Comparison of ENCODE assay signal across 1 cellular context in the genomic region with DNA sequence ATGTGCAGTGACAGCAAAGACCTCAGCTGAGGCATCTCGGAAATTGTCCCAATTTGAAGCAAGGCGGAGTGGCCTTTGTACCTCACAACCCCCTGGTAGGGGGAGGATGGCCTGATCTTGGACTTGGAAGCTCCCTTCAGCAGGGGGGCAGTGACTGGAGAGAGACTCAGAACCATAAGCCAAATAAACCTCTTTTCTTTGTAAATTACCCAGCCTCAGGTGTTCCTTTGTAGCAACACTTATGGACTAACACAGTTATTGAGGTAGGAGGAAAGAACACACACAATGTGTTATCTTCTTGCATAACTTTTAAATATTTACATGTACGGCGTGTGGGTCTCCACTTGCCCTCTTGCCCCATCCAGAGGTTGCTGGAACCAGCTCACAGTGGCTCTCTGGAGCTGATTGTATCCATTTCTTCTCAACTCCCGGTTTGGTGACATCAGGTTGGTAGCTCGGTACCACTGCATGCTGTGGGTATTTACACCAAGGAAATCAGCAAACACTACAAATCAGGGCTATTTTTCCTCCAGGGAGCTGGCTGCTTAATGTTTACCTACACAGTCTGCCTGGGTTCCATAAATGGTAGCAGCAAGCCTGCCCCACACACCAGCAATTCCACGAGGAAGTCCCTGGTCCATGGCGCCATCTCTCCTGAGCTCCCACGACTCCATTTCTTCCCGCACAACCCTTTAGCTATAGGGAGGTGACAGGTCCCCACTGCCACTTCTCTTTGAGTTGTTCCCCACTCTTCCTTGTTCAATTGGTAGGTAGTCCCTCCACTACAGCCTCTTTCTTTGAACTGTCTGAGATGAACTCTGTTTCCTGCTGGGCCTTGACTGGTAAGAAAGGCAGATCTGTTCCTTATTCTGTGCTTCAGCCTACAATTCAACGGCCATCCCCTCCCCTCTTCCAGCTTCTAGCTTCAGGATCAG.
TF ChIP-seq lines count a peak whose summit lies in the region.

No MANE protein-coding gene starts in this region.

TF ChIP-seq in HepG2, 621 proteins besides CTCF, POLR2A, EP300 and RAD21 (continued from another document and continues in another):
- TF ChIP-seq, protein P1, sequence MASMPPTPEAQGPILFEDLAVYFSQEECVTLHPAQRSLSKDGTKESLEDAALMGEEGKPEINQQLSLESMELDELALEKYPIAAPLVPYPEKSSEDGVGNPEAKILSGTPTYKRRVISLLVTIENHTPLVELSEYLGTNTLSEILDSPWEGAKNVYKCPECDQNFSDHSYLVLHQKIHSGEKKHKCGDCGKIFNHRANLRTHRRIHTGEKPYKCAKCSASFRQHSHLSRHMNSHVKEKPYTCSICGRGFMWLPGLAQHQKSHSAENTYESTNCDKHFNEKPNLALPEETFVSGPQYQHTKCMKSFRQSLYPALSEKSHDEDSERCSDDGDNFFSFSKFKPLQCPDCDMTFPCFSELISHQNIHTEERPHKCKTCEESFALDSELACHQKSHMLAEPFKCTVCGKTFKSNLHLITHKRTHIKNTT (CRISPR knock-in tag; IDR thresholded peaks at IDR 0.05), result no peak
- TF ChIP-seq ZNF616 (CRISPR knock-in tag; IDR thresholded peaks at IDR 0.05; ENCODE audit: low read depth) (no peak), POGZ (CRISPR knock-in tag; IDR thresholded peaks at IDR 0.05) (peak; percentile 57; the same call in 1 of the 2 replicates), ZNF501 (CRISPR knock-in tag; IDR thresholded peaks at IDR 0.05) (no peak), XBP1 (CRISPR knock-in tag; IDR thresholded peaks at IDR 0.05) (no peak), ZSCAN25 (CRISPR knock-in tag; IDR thresholded peaks at IDR 0.05) (no peak), THRA (CRISPR knock-in tag; IDR thresholded peaks at IDR 0.05; ENCODE audit: borderline replicate concordance) (peak; percentile 47; the same call in 1 of the 2 replicates), ZNF678 (CRISPR knock-in tag; IDR thresholded peaks at IDR 0.05) (peak; percentile 30; the same call in 1 of the 2 replicates), MTF1 (CRISPR knock-in tag; IDR thresholded peaks at IDR 0.05) (no peak), PHF5A (CRISPR knock-in tag; IDR thresholded peaks at IDR 0.05; ENCODE audit: low read depth, unreplicated experiment) (no peak), ZNF841 (CRISPR knock-in tag; IDR thresholded peaks at IDR 0.05; ENCODE audit: borderline replicate concordance) (no peak), EEA1 (CRISPR knock-in tag; IDR thresholded peaks at IDR 0.05; ENCODE audit: borderline replicate concordance) (no peak), ISL2 (CRISPR knock-in tag; IDR thresholded peaks at IDR 0.05) (peak; percentile 62; the same call in 1 of the 2 replicates), ZNF460 (CRISPR knock-in tag; IDR thresholded peaks at IDR 0.05; ENCODE audit: borderline replicate concordance) (no peak), KMT2B (CRISPR knock-in tag; IDR thresholded peaks at IDR 0.05) (peak; percentile 66), CAMTA2 (CRISPR knock-in tag; IDR thresholded peaks at IDR 0.05; ENCODE audit: borderline replicate concordance) (0 out of 2 replicates have a peak, but pooled peaks have one; percentile 30), YEATS2 (CRISPR knock-in tag; IDR thresholded peaks at IDR 0.05; ENCODE audit: borderline replicate concordance) (peak; percentile 44; the same call in 1 of the 2 replicates), NFIC (IDR thresholded peaks at IDR 0.05; ENCODE audit: low read length) (no peak), ARID2 (CRISPR knock-in tag; IDR thresholded peaks at IDR 0.05; ENCODE audit: borderline replicate concordance) (no peak), ZNF670 (CRISPR knock-in tag; IDR thresholded peaks at IDR 0.05; ENCODE audit: borderline replicate concordance) (no peak), GATA4 (IDR thresholded peaks at IDR 0.05; ENCODE audit: borderline replicate concordance, low read depth) (no peak), ZNF703 (CRISPR knock-in tag; IDR thresholded peaks at IDR 0.05; ENCODE audit: borderline replicate concordance) (no peak), ZNF746 (CRISPR knock-in tag; IDR thresholded peaks at IDR 0.05) (no peak; the same call in 1 of the 2 replicates), GABPA (IDR thresholded peaks at IDR 0.05; ENCODE audit: low read depth, low read length) (no peak), GABPA (CRISPR knock-in tag; IDR thresholded peaks at IDR 0.05; ENCODE audit: low read depth) (no peak), SMARCC2 (IDR thresholded peaks at IDR 0.05) (no peak), TEF (CRISPR knock-in tag; IDR thresholded peaks at IDR 0.05) (peak; percentile 88; the same call in 1 of the 2 replicates), ZNF557 (CRISPR knock-in tag; IDR thresholded peaks at IDR 0.05) (no peak), ZNF207 (IDR thresholded peaks at IDR 0.05; ENCODE audit: borderline replicate concordance) (no peak), ATF7 (IDR thresholded peaks at IDR 0.05) (no peak), ATF7 (CRISPR knock-in tag; IDR thresholded peaks at IDR 0.05) (no peak), NFIB (CRISPR knock-in tag; IDR thresholded peaks at IDR 0.05; ENCODE audit: borderline replicate concordance) (no peak), TAF15 (IDR thresholded peaks at IDR 0.05; ENCODE audit: low read depth, low read length, poor library complexity, severe bottlenecking) (no peak)
- TF ChIP-seq, protein P2, sequence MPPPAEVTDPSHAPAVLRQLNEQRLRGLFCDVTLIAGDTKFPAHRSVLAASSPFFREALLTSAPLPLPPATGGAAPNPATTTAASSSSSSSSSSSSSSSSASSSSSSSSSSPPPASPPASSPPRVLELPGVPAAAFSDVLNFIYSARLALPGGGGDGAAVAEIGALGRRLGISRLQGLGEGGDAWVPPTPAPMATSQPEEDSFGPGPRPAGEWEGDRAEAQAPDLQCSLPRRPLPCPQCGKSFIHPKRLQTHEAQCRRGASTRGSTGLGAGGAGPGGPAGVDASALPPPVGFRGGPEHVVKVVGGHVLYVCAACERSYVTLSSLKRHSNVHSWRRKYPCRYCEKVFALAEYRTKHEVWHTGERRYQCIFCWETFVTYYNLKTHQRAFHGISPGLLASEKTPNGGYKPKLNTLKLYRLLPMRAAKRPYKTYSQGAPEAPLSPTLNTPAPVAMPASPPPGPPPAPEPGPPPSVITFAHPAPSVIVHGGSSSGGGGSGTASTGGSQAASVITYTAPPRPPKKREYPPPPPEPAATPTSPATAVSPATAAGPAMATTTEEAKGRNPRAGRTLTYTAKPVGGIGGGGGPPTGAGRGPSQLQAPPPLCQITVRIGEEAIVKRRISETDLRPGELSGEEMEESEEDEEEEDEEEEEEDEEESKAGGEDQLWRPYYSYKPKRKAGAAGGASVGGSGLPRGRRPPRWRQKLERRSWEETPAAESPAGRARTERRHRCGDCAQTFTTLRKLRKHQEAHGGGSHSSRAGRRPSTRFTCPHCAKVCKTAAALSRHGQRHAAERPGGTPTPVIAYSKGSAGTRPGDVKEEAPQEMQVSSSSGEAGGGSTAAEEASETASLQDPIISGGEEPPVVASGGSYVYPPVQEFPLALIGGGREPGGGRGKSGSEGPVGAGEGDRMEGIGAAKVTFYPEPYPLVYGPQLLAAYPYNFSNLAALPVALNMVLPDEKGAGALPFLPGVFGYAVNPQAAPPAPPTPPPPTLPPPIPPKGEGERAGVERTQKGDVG (CRISPR knock-in tag; IDR thresholded peaks at IDR 0.05; ENCODE audit: borderline replicate concordance), result no peak
- TF ChIP-seq, protein P3, sequence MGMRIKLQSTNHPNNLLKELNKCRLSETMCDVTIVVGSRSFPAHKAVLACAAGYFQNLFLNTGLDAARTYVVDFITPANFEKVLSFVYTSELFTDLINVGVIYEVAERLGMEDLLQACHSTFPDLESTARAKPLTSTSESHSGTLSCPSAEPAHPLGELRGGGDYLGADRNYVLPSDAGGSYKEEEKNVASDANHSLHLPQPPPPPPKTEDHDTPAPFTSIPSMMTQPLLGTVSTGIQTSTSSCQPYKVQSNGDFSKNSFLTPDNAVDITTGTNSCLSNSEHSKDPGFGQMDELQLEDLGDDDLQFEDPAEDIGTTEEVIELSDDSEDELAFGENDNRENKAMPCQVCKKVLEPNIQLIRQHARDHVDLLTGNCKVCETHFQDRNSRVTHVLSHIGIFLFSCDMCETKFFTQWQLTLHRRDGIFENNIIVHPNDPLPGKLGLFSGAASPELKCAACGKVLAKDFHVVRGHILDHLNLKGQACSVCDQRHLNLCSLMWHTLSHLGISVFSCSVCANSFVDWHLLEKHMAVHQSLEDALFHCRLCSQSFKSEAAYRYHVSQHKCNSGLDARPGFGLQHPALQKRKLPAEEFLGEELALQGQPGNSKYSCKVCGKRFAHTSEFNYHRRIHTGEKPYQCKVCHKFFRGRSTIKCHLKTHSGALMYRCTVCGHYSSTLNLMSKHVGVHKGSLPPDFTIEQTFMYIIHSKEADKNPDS (CRISPR knock-in tag; IDR thresholded peaks at IDR 0.05), result peak; percentile 71; the same call in 1 of the 2 replicates
- TF ChIP-seq, protein P4, sequence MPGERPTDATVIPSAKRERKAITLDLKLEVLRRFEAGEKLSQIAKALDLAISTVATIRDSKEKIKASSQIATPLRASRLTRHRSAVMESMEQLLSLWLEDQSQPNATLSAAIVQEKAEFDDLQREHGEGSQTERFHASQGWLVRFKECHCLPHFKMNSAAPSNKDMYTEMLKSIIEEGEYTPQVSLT (CRISPR knock-in tag; IDR thresholded peaks at IDR 0.05; ENCODE audit: borderline replicate concordance, low read depth), result no peak
- TF ChIP-seq, protein P5, sequence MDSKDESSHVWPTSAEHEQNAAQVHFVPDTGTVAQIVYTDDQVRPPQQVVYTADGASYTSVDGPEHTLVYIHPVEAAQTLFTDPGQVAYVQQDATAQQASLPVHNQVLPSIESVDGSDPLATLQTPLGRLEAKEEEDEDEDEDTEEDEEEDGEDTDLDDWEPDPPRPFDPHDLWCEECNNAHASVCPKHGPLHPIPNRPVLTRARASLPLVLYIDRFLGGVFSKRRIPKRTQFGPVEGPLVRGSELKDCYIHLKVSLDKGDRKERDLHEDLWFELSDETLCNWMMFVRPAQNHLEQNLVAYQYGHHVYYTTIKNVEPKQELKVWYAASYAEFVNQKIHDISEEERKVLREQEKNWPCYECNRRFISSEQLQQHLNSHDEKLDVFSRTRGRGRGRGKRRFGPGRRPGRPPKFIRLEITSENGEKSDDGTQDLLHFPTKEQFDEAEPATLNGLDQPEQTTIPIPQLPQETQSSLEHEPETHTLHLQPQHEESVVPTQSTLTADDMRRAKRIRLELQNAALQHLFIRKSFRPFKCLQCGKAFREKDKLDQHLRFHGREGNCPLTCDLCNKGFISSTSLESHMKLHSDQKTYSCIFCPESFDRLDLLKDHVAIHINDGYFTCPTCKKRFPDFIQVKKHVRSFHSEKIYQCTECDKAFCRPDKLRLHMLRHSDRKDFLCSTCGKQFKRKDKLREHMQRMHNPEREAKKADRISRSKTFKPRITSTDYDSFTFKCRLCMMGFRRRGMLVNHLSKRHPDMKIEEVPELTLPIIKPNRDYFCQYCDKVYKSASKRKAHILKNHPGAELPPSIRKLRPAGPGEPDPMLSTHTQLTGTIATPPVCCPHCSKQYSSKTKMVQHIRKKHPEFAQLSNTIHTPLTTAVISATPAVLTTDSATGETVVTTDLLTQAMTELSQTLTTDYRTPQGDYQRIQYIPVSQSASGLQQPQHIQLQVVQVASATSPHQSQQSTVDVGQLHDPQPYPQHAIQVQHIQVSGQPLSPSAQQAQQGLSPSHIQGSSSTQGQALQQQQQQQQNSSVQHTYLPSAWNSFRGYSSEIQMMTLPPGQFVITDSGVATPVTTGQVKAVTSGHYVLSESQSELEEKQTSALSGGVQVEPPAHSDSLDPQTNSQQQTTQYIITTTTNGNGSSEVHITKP (CRISPR knock-in tag; IDR thresholded peaks at IDR 0.05; ENCODE audit: low read depth), result no peak; the same call in 1 of the 2 replicates
- TF ChIP-seq, protein P6, sequence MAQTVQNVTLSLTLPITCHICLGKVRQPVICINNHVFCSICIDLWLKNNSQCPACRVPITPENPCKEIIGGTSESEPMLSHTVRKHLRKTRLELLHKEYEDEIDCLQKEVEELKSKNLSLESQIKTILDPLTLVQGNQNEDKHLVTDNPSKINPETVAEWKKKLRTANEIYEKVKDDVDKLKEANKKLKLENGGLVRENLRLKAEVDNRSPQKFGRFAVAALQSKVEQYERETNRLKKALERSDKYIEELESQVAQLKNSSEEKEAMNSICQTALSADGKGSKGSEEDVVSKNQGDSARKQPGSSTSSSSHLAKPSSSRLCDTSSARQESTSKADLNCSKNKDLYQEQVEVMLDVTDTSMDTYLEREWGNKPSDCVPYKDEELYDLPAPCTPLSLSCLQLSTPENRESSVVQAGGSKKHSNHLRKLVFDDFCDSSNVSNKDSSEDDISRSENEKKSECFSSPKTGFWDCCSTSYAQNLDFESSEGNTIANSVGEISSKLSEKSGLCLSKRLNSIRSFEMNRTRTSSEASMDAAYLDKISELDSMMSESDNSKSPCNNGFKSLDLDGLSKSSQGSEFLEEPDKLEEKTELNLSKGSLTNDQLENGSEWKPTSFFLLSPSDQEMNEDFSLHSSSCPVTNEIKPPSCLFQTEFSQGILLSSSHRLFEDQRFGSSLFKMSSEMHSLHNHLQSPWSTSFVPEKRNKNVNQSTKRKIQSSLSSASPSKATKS (CRISPR knock-in tag; IDR thresholded peaks at IDR 0.05), result no peak
- TF ChIP-seq, protein P7, sequence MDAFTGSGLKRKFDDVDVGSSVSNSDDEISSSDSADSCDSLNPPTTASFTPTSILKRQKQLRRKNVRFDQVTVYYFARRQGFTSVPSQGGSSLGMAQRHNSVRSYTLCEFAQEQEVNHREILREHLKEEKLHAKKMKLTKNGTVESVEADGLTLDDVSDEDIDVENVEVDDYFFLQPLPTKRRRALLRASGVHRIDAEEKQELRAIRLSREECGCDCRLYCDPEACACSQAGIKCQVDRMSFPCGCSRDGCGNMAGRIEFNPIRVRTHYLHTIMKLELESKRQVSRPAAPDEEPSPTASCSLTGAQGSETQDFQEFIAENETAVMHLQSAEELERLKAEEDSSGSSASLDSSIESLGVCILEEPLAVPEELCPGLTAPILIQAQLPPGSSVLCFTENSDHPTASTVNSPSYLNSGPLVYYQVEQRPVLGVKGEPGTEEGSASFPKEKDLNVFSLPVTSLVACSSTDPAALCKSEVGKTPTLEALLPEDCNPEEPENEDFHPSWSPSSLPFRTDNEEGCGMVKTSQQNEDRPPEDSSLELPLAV (CRISPR knock-in tag; conservative IDR thresholded peaks at IDR 0.05; ENCODE audit: low read depth), result no peak
- TF ChIP-seq, protein P8, sequence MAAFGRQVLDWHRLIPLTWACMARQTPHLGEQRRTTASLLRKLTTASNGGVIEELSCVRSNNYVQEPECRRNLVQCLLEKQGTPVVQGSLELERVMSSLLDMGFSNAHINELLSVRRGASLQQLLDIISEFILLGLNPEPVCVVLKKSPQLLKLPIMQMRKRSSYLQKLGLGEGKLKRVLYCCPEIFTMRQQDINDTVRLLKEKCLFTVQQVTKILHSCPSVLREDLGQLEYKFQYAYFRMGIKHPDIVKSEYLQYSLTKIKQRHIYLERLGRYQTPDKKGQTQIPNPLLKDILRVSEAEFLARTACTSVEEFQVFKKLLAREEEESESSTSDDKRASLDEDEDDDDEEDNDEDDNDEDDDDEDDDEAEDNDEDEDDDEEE (CRISPR knock-in tag; IDR thresholded peaks at IDR 0.05), result no peak
